In the genomic region with DNA sequence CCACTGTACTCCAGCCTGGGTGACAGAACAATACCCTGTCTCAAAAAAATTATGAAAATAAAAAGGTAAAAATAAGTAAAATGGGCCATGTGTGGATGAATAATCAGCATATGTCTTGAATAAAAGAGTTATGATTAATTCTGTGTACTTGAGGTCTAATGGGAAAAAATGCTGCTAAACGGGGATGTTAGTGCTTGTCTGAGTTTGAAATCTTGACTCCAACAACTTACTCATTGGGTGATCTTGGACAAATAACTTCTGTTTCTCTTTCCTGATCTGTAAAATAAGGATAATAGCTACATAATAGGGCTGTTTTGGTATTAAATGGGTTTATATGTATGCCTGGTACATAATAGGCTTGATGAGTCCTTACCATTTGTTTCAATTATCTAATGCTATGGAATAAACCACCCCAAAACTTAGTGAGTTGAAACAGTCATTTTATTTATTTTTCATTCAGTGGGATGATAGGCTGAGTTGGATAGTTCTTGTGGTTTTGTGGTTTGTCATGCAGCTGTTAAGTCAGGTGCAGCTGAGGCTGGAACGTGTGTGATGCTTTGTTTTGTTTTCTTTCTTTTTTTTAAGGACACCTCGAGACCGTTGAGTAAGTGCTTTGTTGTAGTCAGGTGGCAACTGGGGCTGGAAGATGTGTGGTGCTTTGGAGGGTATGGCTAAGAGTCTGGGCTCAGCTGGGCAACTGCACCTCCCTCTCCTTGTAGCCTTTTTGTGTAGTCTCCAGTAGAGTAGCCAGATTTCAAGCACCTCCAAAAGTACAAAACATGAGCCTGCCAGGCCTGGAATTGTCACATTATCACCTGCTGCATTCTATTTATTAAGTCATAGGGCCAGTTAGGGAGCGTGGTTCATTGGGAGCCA, we compare ENCODE assay signal across 9 cellular contexts. TPM values are rescaled to one million over a fixed set of nuclear protein-coding genes. Genes with fewer than 3 reads are reported as not detected.
A peak's percentile ranks its signal among the peaks of the same experiment; 100 is the strongest.
DNase-seq lines count a peak whose midpoint lies in the region; ATAC-seq, FAIRE-seq and TF ChIP-seq lines count a peak whose summit lies in the region.
"Had no signal": no experiment of that assay in that cellular context is flagged by ENCODE, and none has a peak within 500 bp of the region (broad histone marks: within the 10 kb centered on the region; RNA-seq: fewer than 3 reads in every experiment).

No MANE protein-coding gene starts in this region.

- in situ Hi-C loops in transverse colon (cut with MboI; ENCODE audit: low pct_ligation_motif_present in 1 of 4, low pct_unique_long_range_greater_than_20kb in 1 of 4, low sequenced_read_pairs in 3 of 4), result no loop called here

- H3K27me3 ChIP-seq in transverse colon, result no peaks in the 10 kb centered on the region

- peaks cover 0 to 20% (median 3%) of the 10 kb centered on the region in 4 donors for H3K36me3 ChIP-seq in transverse colon

- WGBS in transverse colon (ENCODE audit: low coverage in 1 of 2), 2 donors, result 53 to 59% methylated on average over 5 of the region's 5 CpGs

- peaks cover 7 to 42% (median 19%) of the 10 kb centered on the region in 4 donors for H3K4me1 ChIP-seq in transverse colon

- no peak for FAIRE-seq in frontal cortex (lab: Jason Lieb, UNC)

- H3K9me3 ChIP-seq in transverse colon, result no peaks in the 10 kb centered on the region

- H3K4me3 ChIP-seq in GM12875 (ENCODE audit: low read depth, low read length) (peak overlapping the region; percentile 24), fibroblast of pulmonary artery (replicated peaks; ENCODE audit: low read depth, low read length) (no peak overlapping the region), transverse colon (no peak overlapping the region)

- DNase-seq in M059J (ENCODE audit: low read depth) (peak; percentile 86), fibroblast of pulmonary artery (ENCODE audit: low read depth) (peak; percentile 36), transverse colon (peak; percentile 53), epidermal melanocyte (ENCODE audit: insufficient read length, low spot score) (no peak), frontal cortex (ENCODE audit: low spot score in 2 of 2) (no peak)
- peak; percentile 29 to 43 for DNase-seq in activated CD4-positive, alpha-beta T cell treated with anti-CD3 and anti-CD28 coated beads, Interleukin-2, amount 50 U/mL, for 48 hours

- no peak for TF ChIP-seq CTCF in GM12875 (IDR thresholded peaks at IDR 0.05; ENCODE audit: borderline replicate concordance, insufficient read depth, low read depth, low read length)
- TF ChIP-seq CTCF in fibroblast of pulmonary artery (IDR thresholded peaks at IDR 0.05; ENCODE audit: low read length, missing control alignments), result no peak
- no peak for TF ChIP-seq CTCF in transverse colon (IDR thresholded peaks at IDR 0.05)

- H3K27ac ChIP-seq in transverse colon, result peak overlapping the region; percentile 22 to 58 (median 38)
- H3K27ac ChIP-seq: VCaP had no signal

- ATAC-seq in GM21825 (IDR thresholded peaks at IDR 0.05; ENCODE audit: unreplicated experiment), result peak; percentile 47

- TF ChIP-seq EP300 in transverse colon (IDR thresholded peaks at IDR 0.05; ENCODE audit: low read depth), result no peak

- TF ChIP-seq POLR2A in transverse colon (IDR thresholded peaks at IDR 0.05), result peak; percentile 17

- intact Hi-C loops in transverse colon (cut with DNase I; ENCODE audit: low total_unique reads), result no loop called here

RNA-seq across cellular contexts. Expression of gene MDM4, which starts 4.9 kb away (rescaled TPM):
- 2.7 and 6.9 TPM in 2 replicates for total RNA-seq in M059J (2014; rRNA removed; shearing (Covaris generic))
- total RNA-seq in transverse colon (100 to 1,000 TPM in 2 of 4 donors, 10 to 100 TPM in 2; 64.3 to 140 (median 109) TPM), frontal cortex (46.9 TPM)

RNA-seq across cellular contexts. Expression of gene PIK3C2B, which starts 26.5 kb away (rescaled TPM):
- 3.0 and 4.0 TPM in 2 replicates for total RNA-seq in M059J (2014; rRNA removed; shearing (Covaris generic))
- total RNA-seq in transverse colon, result 100 to 1,000 TPM in 2 of 4 donors, 10 to 100 TPM in 2; 61.9 to 181 (median 88.8) TPM
- total RNA-seq in frontal cortex, result 24.5 TPM

Comparison
In these comparisons a context has a peak if more than half of its experiments do, and no peak if none do; other contexts are left out.
1. DNase-seq: peak in M059J (single experiment), activated CD4-positive, alpha-beta T cell treated with anti-CD3 and anti-CD28 coated beads, Interleukin-2, amount 50 U/mL, for 48 hours (2 of 2), fibroblast of pulmonary artery (single experiment) and transverse colon (single experiment); none in epidermal melanocyte (single experiment) and frontal cortex (0 of 2).